Comparison of ENCODE assay signal across 23 cellular contexts in genomic region chr12:16324300-16324699, GRCh38. TPM values are rescaled to one million over a fixed set of nuclear protein-coding genes. Genes with fewer than 3 reads are reported as not detected.
DNase-seq lines count a peak whose midpoint lies in the region; ATAC-seq and TF ChIP-seq lines count a peak whose summit lies in the region.
"Had no signal": no experiment of that assay in that cellular context is flagged by ENCODE, and none has a peak within 500 bp of the region (broad histone marks: within the 10 kb centered on the region; RNA-seq: fewer than 3 reads in every experiment).

No MANE protein-coding gene starts in this region.

- H3K27ac ChIP-seq in hepatocyte: peak overlapping the region; percentile 18
- H3K27ac ChIP-seq: 22Rv1; A549; BLaER1 treated with 17β-estradiol and CSF1 and Interleukin-3, amounts not matched to agents 10 nM and 100 nM; GM23248 had no signal

- H3K36me3 ChIP-seq in hepatocyte (replicated peaks; ENCODE audit: insufficient read depth, low read depth) (no peaks in the 10 kb centered on the region), mucosa of descending colon (ENCODE audit: low read depth) (no peaks in the 10 kb centered on the region)
- H3K36me3 ChIP-seq: BE2C; BLaER1 treated with 17β-estradiol and CSF1 and Interleukin-3, amounts not matched to agents 10 nM and 100 nM had no signal

- H3K4me3 ChIP-seq in hepatocyte (no peak overlapping the region), mucosa of descending colon (no peak overlapping the region)
- H3K4me3 ChIP-seq: A549; BLaER1 treated with 17β-estradiol and CSF1 and Interleukin-3, amounts not matched to agents 10 nM and 100 nM; GM23248 had no signal

- H3K36me3 Mint-ChIP-seq in endothelial cell (ENCODE audit: low read depth, unreplicated experiment): no peaks in the 10 kb centered on the region
- H3K36me3 Mint-ChIP-seq: CD14-positive monocyte; CD8-positive, alpha-beta memory T cell had no signal

- H4K20me1 ChIP-seq in hepatocyte (ENCODE audit: insufficient read depth, poor library complexity, severe bottlenecking): no peaks in the 10 kb centered on the region
- H4K20me1 ChIP-seq: BLaER1 treated with 17β-estradiol and CSF1 and Interleukin-3, amounts not matched to agents 10 nM and 100 nM had no signal

- H3K27me3 ChIP-seq in hepatocyte: no peaks in the 10 kb centered on the region
- H3K27me3 ChIP-seq: BE2C; BLaER1 treated with 17β-estradiol and CSF1 and Interleukin-3, amounts not matched to agents 10 nM and 100 nM had no signal

- peak; percentile 51 for ATAC-seq in mucosa of descending colon
- ATAC-seq: A549, HCT116 had no signal

- no peak overlapping the region for H3K27ac Mint-ChIP-seq in endothelial cell (ENCODE audit: unreplicated experiment)
- H3K27ac Mint-ChIP-seq: CD14-positive monocyte; CD4-positive, alpha-beta T cell; CD8-positive, alpha-beta memory T cell had no signal

- DNase-seq in DMS79 treated with DMSO at 0.1 percent for 48 hours (lab: John Stamatoyannopoulos, UW): peak; percentile 37
- DNase-seq in DMS79 (lab: John Stamatoyannopoulos, UW): no peak
- DNase-seq in NCI-H146 treated with DMSO at 0.1 percent for 48 hours (lab: John Stamatoyannopoulos, UW; ENCODE audit: unreplicated experiment): peak; percentile 84
- peak; percentile 20 for DNase-seq in hepatocyte (ENCODE audit: low spot score)
- DNase-seq in mucosa of descending colon: no peak
- DNase-seq in endothelial cell (ENCODE audit: low spot score): no peak
- no peak for DNase-seq in A172 (ENCODE audit: low spot score)
- DNase-seq in stimulated activated CD4-positive, alpha-beta T cell treated with anti-CD3 and anti-CD28 coated beads, Interleukin-15, amount 100 ng/mL, for 24 hours: no peak
- DNase-seq: ACHN; AML-193; BE2C; CD4-positive, alpha-beta T cell; CD8-positive, alpha-beta memory T cell; DMS 273 treated with DMSO at 0.1 percent for 48 hours; DND-41; GM23248; H9 had no signal

- no peaks in the 10 kb centered on the region for H3K4me1 Mint-ChIP-seq in endothelial cell (ENCODE audit: unreplicated experiment)
- H3K4me1 Mint-ChIP-seq: CD14-positive monocyte; CD8-positive, alpha-beta memory T cell had no signal

- TF ChIP-seq CTCF in hepatocyte (IDR thresholded peaks at IDR 0.05; ENCODE audit: poor library complexity) (no peak), mucosa of descending colon (IDR thresholded peaks at IDR 0.05) (no peak), endothelial cell (IDR thresholded peaks at IDR 0.05; ENCODE audit: unreplicated experiment) (no peak)

- H2AFZ ChIP-seq in hepatocyte: no peak overlapping the region
- H2AFZ ChIP-seq: GM23248 had no signal

- peak overlapping the region; percentile 50 for H3K4me2 ChIP-seq in hepatocyte
- H3K4me2 ChIP-seq: A549; BLaER1 treated with 17β-estradiol and CSF1 and Interleukin-3, amounts not matched to agents 10 nM and 100 nM had no signal

- intact Hi-C loops in mucosa of descending colon (cut with DNase I, micrococcal nuclease): no loop called here

- no peaks in the 10 kb centered on the region for H3K9me2 ChIP-seq in hepatocyte (replicated peaks; ENCODE audit: insufficient read depth)

- no peaks in the 10 kb centered on the region for H3K79me2 ChIP-seq in hepatocyte

- peaks cover 19% of the 10 kb centered on the region for H3K4me1 ChIP-seq in hepatocyte (ENCODE audit: insufficient read depth)
- H3K4me1 ChIP-seq in mucosa of descending colon (ENCODE audit: low read depth): no peaks in the 10 kb centered on the region
- H3K4me1 ChIP-seq: A549; BE2C; BLaER1 treated with 17β-estradiol and CSF1 and Interleukin-3, amounts not matched to agents 10 nM and 100 nM had no signal

- WGBS in hepatocyte (ENCODE audit: low lambda C conversion rate, missing lambda C conversion rate): 56% methylated on average over 5 of the region's 5 CpGs

- H3K27me3 Mint-ChIP-seq in endothelial cell (ENCODE audit: unreplicated experiment): no peaks in the 10 kb centered on the region
- H3K27me3 Mint-ChIP-seq: CD4-positive, alpha-beta T cell; CD8-positive, alpha-beta memory T cell had no signal

- H3K9me3 ChIP-seq in hepatocyte (ENCODE audit: low read depth) (no peaks in the 10 kb centered on the region), mucosa of descending colon (peaks cover 6% of the 10 kb centered on the region)
- H3K9me3 ChIP-seq: BE2C had no signal

- no peak overlapping the region for H3K4me3 Mint-ChIP-seq in endothelial cell (ENCODE audit: unreplicated experiment)
- H3K4me3 Mint-ChIP-seq: CD14-positive monocyte; CD4-positive, alpha-beta T cell; CD8-positive, alpha-beta memory T cell; H9 had no signal

- no peaks in the 10 kb centered on the region for H3K9me3 Mint-ChIP-seq in endothelial cell (ENCODE audit: unreplicated experiment)

RNA-seq across cellular contexts. Expression of gene MGST1, which starts 23.1 kb away (rescaled TPM):
- total RNA-seq in hepatocyte: 256 and 271 TPM in 2 replicates
- polyA plus RNA-seq in hepatocyte: 300 and 434 TPM in 2 replicates
- 100 to 1,000 TPM; 155 to 270 (median 227) TPM for total RNA-seq in mucosa of descending colon
- total RNA-seq in endothelial cell (ENCODE audit: unreplicated experiment): 55.9 TPM
- 8.1 and 11.4 TPM in 2 replicates for total RNA-seq in A172 (2014; rRNA removed; shearing (Covaris generic))
- polyA plus RNA-seq: CD8-positive, alpha-beta memory T cell had no signal

RNA-seq across cellular contexts. Expression of gene SLC15A5, which starts 46.8 kb away (rescaled TPM):
- 0.10 TPM in 1 of 2 replicates, not detected in the other for total RNA-seq in hepatocyte
- not detected in 2 replicates for polyA plus RNA-seq in hepatocyte
- total RNA-seq in mucosa of descending colon: not detected
- not detected for total RNA-seq in endothelial cell (ENCODE audit: unreplicated experiment)
- total RNA-seq in A172 (2014; rRNA removed; shearing (Covaris generic)): not detected in 2 replicates
- total RNA-seq: CD4-positive, alpha-beta T cell; CD8-positive, alpha-beta memory T cell; GM23248; H4; H9 had no signal
- polyA plus RNA-seq: A549; CD14-positive monocyte; CD8-positive, alpha-beta memory T cell; GM23248 had no signal

Comparison
In these comparisons a context has a peak if more than half of its experiments do, and no peak if none do; other contexts are left out.
1. DNase-seq: peak in DMS79 treated with DMSO at 0.1 percent for 48 hours (single experiment), NCI-H146 treated with DMSO at 0.1 percent for 48 hours (single experiment) and hepatocyte (single experiment); none in DMS79 (single experiment), mucosa of descending colon (0 of 3), endothelial cell (single experiment), A172 (single experiment) and stimulated activated CD4-positive, alpha-beta T cell treated with anti-CD3 and anti-CD28 coated beads, Interleukin-15, amount 100 ng/mL, for 24 hours (single experiment).